In genomic region chr2:241568738-241569137, GRCh38 we compare ENCODE assay signal across 13 cellular contexts.
"Had no signal": no experiment of that assay in that cellular context is flagged by ENCODE, and none has a peak within 500 bp of the region (broad histone marks: within the 10 kb centered on the region; RNA-seq: fewer than 3 reads in every experiment).

No MANE protein-coding gene starts in this region.

- H3K27me3 ChIP-seq: dorsolateral prefrontal cortex, hepatocyte, uterus had no signal

- H3K9me3 Mint-ChIP-seq: activated CD8-positive, alpha-beta T cell treated with anti-CD3 and anti-CD28 coated beads for 36 hours; activated T-cell treated with anti-CD3 and anti-CD28 coated beads, Interleukin-2, amount 50 U/mL, for 4 hours; stimulated activated memory B cell treated with anti-CD40 and anti-IgM and Interleukin-4, amounts not matched to agents 10 μg/mL and 1 μg/mL and 100 μg/mL, for 72 hours; WTC11 had no signal

- H3K27ac Mint-ChIP-seq: activated CD8-positive, alpha-beta T cell treated with anti-CD3 and anti-CD28 coated beads for 36 hours; nephron progenitor cell; stimulated activated memory B cell treated with anti-CD40 and anti-IgM and Interleukin-4, amounts not matched to agents 10 μg/mL and 1 μg/mL and 100 μg/mL, for 72 hours; WTC11 had no signal

- H3K27ac ChIP-seq: hepatocyte, uterus had no signal

- H3K4me1 Mint-ChIP-seq: stimulated activated memory B cell treated with anti-CD40 and anti-IgM and Interleukin-4, amounts not matched to agents 10 μg/mL and 1 μg/mL and 100 μg/mL, for 72 hours had no signal

- ATAC-seq: activated CD8-positive, alpha-beta T cell treated with anti-CD3 and anti-CD28 coated beads for 36 hours; activated T-cell treated with anti-CD3 and anti-CD28 coated beads, Interleukin-2, amount 50 U/mL, for 4 hours; stimulated activated memory B cell treated with anti-CD40 and anti-IgM and Interleukin-4, amounts not matched to agents 10 μg/mL and 1 μg/mL and 100 μg/mL, for 72 hours; WTC11 had no signal

- DNase-seq: activated CD4-positive, alpha-beta T cell treated with anti-CD3 and anti-CD28 coated beads for 4 hours; activated CD8-positive, alpha-beta T cell treated with anti-CD3 and anti-CD28 coated beads for 36 hours; activated effector memory CD4-positive, alpha-beta T cell treated with Interleukin-2 at 50 U/mL for 16 hours; activated naive CD4-positive, alpha-beta T cell treated with anti-CD3 and anti-CD28 coated beads, Interleukin-2, amount 50 U/mL, for 16 hours; activated T-cell treated with anti-CD3 and anti-CD28 coated beads, Interleukin-2, amount 50 U/mL, for 4 hours; mesendoderm; nephron progenitor cell; T-helper 2 cell; uterus had no signal

- H3K4me3 Mint-ChIP-seq: activated CD8-positive, alpha-beta T cell treated with anti-CD3 and anti-CD28 coated beads for 36 hours; activated T-cell treated with anti-CD3 and anti-CD28 coated beads, Interleukin-2, amount 50 U/mL, for 4 hours; nephron progenitor cell; stimulated activated memory B cell treated with anti-CD40 and anti-IgM and Interleukin-4, amounts not matched to agents 10 μg/mL and 1 μg/mL and 100 μg/mL, for 72 hours had no signal

- H3K27me3 Mint-ChIP-seq: activated CD8-positive, alpha-beta T cell treated with anti-CD3 and anti-CD28 coated beads for 36 hours had no signal
